ENCODE assay signal across 8 cellular contexts in genomic region chr17:4740025-4740351, GRCh38. TPM values are rescaled to one million over a fixed set of nuclear protein-coding genes. Genes with fewer than 3 reads are reported as not detected.
DNase-seq lines count a peak whose midpoint lies in the region; ATAC-seq, FAIRE-seq and TF ChIP-seq lines count a peak whose summit lies in the region.

No MANE protein-coding gene starts in this region.

- H3K9ac ChIP-seq in keratinocyte (ENCODE audit: control insufficient read depth, extremely low read depth, insufficient read depth, low read length), result peak overlapping the region; percentile 76

- H3K9me3 ChIP-seq in keratinocyte (ENCODE audit: control insufficient read depth, low read depth, low read length), result no peaks in the 10 kb centered on the region

- peak overlapping the region; percentile 27 for H2AFZ ChIP-seq in keratinocyte (ENCODE audit: control insufficient read depth, low read length)

- H3K27ac Mint-ChIP-seq in activated naive CD8-positive, alpha-beta T cell treated with anti-CD3 and anti-CD28 coated beads for 36 hours, result no peak overlapping the region
- peak overlapping the region; percentile 43 for H3K27ac Mint-ChIP-seq in stimulated activated naive B cell treated with anti-CD40 and anti-IgM and Interleukin-4, amounts not matched to agents 10 μg/mL and 1 μg/mL and 100 μg/mL, for 72 hours

- peaks cover 20% of the 10 kb centered on the region for H3K4me1 Mint-ChIP-seq in activated naive CD8-positive, alpha-beta T cell treated with anti-CD3 and anti-CD28 coated beads for 36 hours
- H3K4me1 Mint-ChIP-seq in stimulated activated naive B cell treated with anti-CD40 and anti-IgM and Interleukin-4, amounts not matched to agents 10 μg/mL and 1 μg/mL and 100 μg/mL, for 72 hours, result peaks cover 29 to 50% of the 10 kb centered on the region in 2 donors

- H3K27me3 ChIP-seq in HL-60 (ENCODE audit: insufficient read depth, poor library complexity, severe bottlenecking) (peaks cover 10% of the 10 kb centered on the region), keratinocyte (ENCODE audit: control insufficient read depth, extremely low read depth, insufficient read depth, low read length) (peaks cover 17% of the 10 kb centered on the region)

- H3K36me3 Mint-ChIP-seq in activated naive CD8-positive, alpha-beta T cell treated with anti-CD3 and anti-CD28 coated beads for 36 hours, result no peaks in the 10 kb centered on the region
- peaks cover 0 to 3% of the 10 kb centered on the region in 2 donors for H3K36me3 Mint-ChIP-seq in stimulated activated naive B cell treated with anti-CD40 and anti-IgM and Interleukin-4, amounts not matched to agents 10 μg/mL and 1 μg/mL and 100 μg/mL, for 72 hours

- peak overlapping the region; percentile 63 for H3K4me3 Mint-ChIP-seq in activated naive CD8-positive, alpha-beta T cell treated with anti-CD3 and anti-CD28 coated beads for 36 hours
- H3K4me3 Mint-ChIP-seq in stimulated activated naive B cell treated with anti-CD40 and anti-IgM and Interleukin-4, amounts not matched to agents 10 μg/mL and 1 μg/mL and 100 μg/mL, for 72 hours, result peak overlapping the region; percentile 76 to 77

- H3K4me3 ChIP-seq in HL-60 (replicated peaks; ENCODE audit: insufficient read depth, low read length) (0 out of 2 replicates have a peak overlapping the region, but pooled peaks have one; percentile 51), keratinocyte (ENCODE audit: control insufficient read depth in 2 of 3, extremely low read depth in 1 of 3, insufficient read depth in 2 of 3, low read depth in 1 of 3, low read length in 3 of 3) (peak overlapping the region; percentile 61 to 76 (median 74))

- H3K27me3 Mint-ChIP-seq in activated naive CD8-positive, alpha-beta T cell treated with anti-CD3 and anti-CD28 coated beads for 36 hours, result peaks cover 21% of the 10 kb centered on the region
- peaks cover 30 to 38% of the 10 kb centered on the region in 2 donors for H3K27me3 Mint-ChIP-seq in stimulated activated naive B cell treated with anti-CD40 and anti-IgM and Interleukin-4, amounts not matched to agents 10 μg/mL and 1 μg/mL and 100 μg/mL, for 72 hours

- H3K9me1 ChIP-seq in keratinocyte (ENCODE audit: control insufficient read depth, extremely low read depth, insufficient read depth, low read length), result peaks cover 2% of the 10 kb centered on the region

- H3K4me2 ChIP-seq in keratinocyte (ENCODE audit: control insufficient read depth, extremely low read depth, insufficient read depth, low read depth, low read length), result peak overlapping the region; percentile 96

- no peaks in the 10 kb centered on the region for H3K79me2 ChIP-seq in keratinocyte (ENCODE audit: control insufficient read depth, insufficient read depth, low read length)

- dilution Hi-C loops in keratinocyte (cut with MboI; ENCODE audit: extremely low pct_ligation_motif_present, low sequenced_read_pairs), result no loop called here

- DNase-seq in HL-60 (ENCODE audit: low read depth in 1 of 2, low spot score in 1 of 2) (no peak), keratinocyte (ENCODE audit: low read depth, low spot score) (no peak), 8988T (no peak), NCI-H1930 (lab: John Stamatoyannopoulos, UW) (no peak)
- DNase-seq in activated naive CD8-positive, alpha-beta T cell treated with anti-CD3 and anti-CD28 coated beads for 36 hours, result no peak
- no peak for DNase-seq in stimulated activated naive B cell treated with anti-CD40 and anti-IgM and Interleukin-4, amounts not matched to agents 10 μg/mL and 1 μg/mL and 100 μg/mL, for 72 hours
- DNase-seq in stimulated activated CD4-positive, alpha-beta T cell treated with anti-CD3 and anti-CD28 coated beads, Interleukin-4, amount 100 ng/mL, for 1 hour, result no peak

- H4K20me1 ChIP-seq in keratinocyte (ENCODE audit: control insufficient read depth, extremely low read depth, insufficient read depth, low read length), result no peaks in the 10 kb centered on the region

- H3K9me3 Mint-ChIP-seq in activated naive CD8-positive, alpha-beta T cell treated with anti-CD3 and anti-CD28 coated beads for 36 hours, result no peaks in the 10 kb centered on the region
- no peaks in the 10 kb centered on the region for H3K9me3 Mint-ChIP-seq in stimulated activated naive B cell treated with anti-CD40 and anti-IgM and Interleukin-4, amounts not matched to agents 10 μg/mL and 1 μg/mL and 100 μg/mL, for 72 hours

- FAIRE-seq in keratinocyte (lab: Jason Lieb, UNC), result no peak

- no peak for TF ChIP-seq CTCF in HL-60 (IDR thresholded peaks at IDR 0.05; ENCODE audit: insufficient read depth, low read length)
- TF ChIP-seq CTCF in keratinocyte (optimal IDR thresholded peaks at IDR 0.05 in 1 of 3, IDR thresholded peaks at IDR 0.05 in 1 of 3, conservative IDR thresholded peaks at IDR 0.05 in 1 of 3; ENCODE audit: extremely low read depth in 1 of 3, insufficient read depth in 2 of 3, low read length in 3 of 3), result no peak

- ATAC-seq in stimulated activated naive B cell treated with anti-CD40 and anti-IgM and Interleukin-4, amounts not matched to agents 10 μg/mL and 1 μg/mL and 100 μg/mL, for 72 hours (replicated peaks), result no peak
- ATAC-seq in GM21390 (IDR thresholded peaks at IDR 0.05; ENCODE audit: unreplicated experiment), result no peak

- peaks cover 14% of the 10 kb centered on the region for H3K4me1 ChIP-seq in keratinocyte (ENCODE audit: control insufficient read depth, extremely low read depth, insufficient read depth, low read length)

- no peaks in the 10 kb centered on the region for H3K36me3 ChIP-seq in keratinocyte (ENCODE audit: control insufficient read depth in 2 of 2, extremely low read depth in 1 of 2, insufficient read depth in 2 of 2, low read length in 2 of 2)

- H3K27ac ChIP-seq in HL-60 (replicated peaks), result no peak overlapping the region
- H3K27ac ChIP-seq in keratinocyte (ENCODE audit: control insufficient read depth, insufficient read depth, low read length), result no peak overlapping the region

RNA-seq across cellular contexts. Expression of gene CXCL16, which starts 0.3 kb away (rescaled TPM):
- 1 to 10 TPM; 2.0 to 3.3 TPM for total RNA-seq in activated naive CD8-positive, alpha-beta T cell treated with anti-CD3 and anti-CD28 coated beads for 36 hours
- polyA plus RNA-seq in keratinocyte, result 12.8 to 15.8 TPM (median 15.7 TPM) in 3 replicates
- 16.6 TPM for polyA plus RNA-seq in keratinocyte (2011; ENCODE audit: low read depth)
- 21.5 and 30.4 TPM in 2 replicates for polyA plus RNA-seq in keratinocyte (2011; cell fraction: cytosol; rRNA removed)
- 19.3 and 19.7 TPM in 2 replicates for polyA plus RNA-seq in keratinocyte (2011; cell fraction: nucleus; rRNA removed)
- polyA plus RNA-seq in keratinocyte (2012; ENCODE audit: low replicate concordance), result 15.6 and 40.3 TPM in 2 replicates
- 8.6 to 23.1 TPM (median 13.1 TPM) in 3 replicates for polyA minus RNA-seq in keratinocyte
- polyA minus RNA-seq in keratinocyte (2011; cell fraction: cytosol; rRNA and poly(A)+ RNA removed), result 19.0 TPM
- polyA minus RNA-seq in keratinocyte (2011; cell fraction: nucleus; rRNA and poly(A)+ RNA removed), result 9.4 and 9.6 TPM in 2 replicates

RNA-seq across cellular contexts. Expression of gene ZMYND15, which starts 0.4 kb away (rescaled TPM):
- total RNA-seq in activated naive CD8-positive, alpha-beta T cell treated with anti-CD3 and anti-CD28 coated beads for 36 hours, result not detected
- polyA plus RNA-seq in keratinocyte, result 0.14 to 0.31 TPM (median 0.25 TPM) in 3 replicates
- 0.52 TPM for polyA plus RNA-seq in keratinocyte (2011; ENCODE audit: low read depth)
- polyA plus RNA-seq in keratinocyte (2011; cell fraction: cytosol; rRNA removed), result 0.19 and 0.21 TPM in 2 replicates
- polyA plus RNA-seq in keratinocyte (2011; cell fraction: nucleus; rRNA removed), result 1.7 and 1.9 TPM in 2 replicates
- polyA plus RNA-seq in keratinocyte (2012; ENCODE audit: low replicate concordance), result 0.18 and 1.4 TPM in 2 replicates
- 0.10 to 0.30 TPM in 2 of 3 replicates, not detected in the other for polyA minus RNA-seq in keratinocyte
- not detected for polyA minus RNA-seq in keratinocyte (2011; cell fraction: cytosol; rRNA and poly(A)+ RNA removed)
- 0.23 and 0.32 TPM in 2 replicates for polyA minus RNA-seq in keratinocyte (2011; cell fraction: nucleus; rRNA and poly(A)+ RNA removed)

RNA-seq across cellular contexts. Expression of gene MED11, which starts 8.8 kb away (rescaled TPM):
- 10 to 100 TPM; 18.3 to 21.0 TPM for total RNA-seq in activated naive CD8-positive, alpha-beta T cell treated with anti-CD3 and anti-CD28 coated beads for 36 hours
- polyA plus RNA-seq in keratinocyte, result 36.9 to 41.5 TPM (median 39.6 TPM) in 3 replicates
- 15.2 TPM for polyA plus RNA-seq in keratinocyte (2011; ENCODE audit: low read depth)
- 28.9 and 37.2 TPM in 2 replicates for polyA plus RNA-seq in keratinocyte (2011; cell fraction: cytosol; rRNA removed)
- polyA plus RNA-seq in keratinocyte (2011; cell fraction: nucleus; rRNA removed), result 23.9 and 24.4 TPM in 2 replicates
- polyA plus RNA-seq in keratinocyte (2012; ENCODE audit: low replicate concordance), result 15.7 and 31.9 TPM in 2 replicates
- 13.9 to 30.5 TPM (median 29.3 TPM) in 3 replicates for polyA minus RNA-seq in keratinocyte
- polyA minus RNA-seq in keratinocyte (2011; cell fraction: cytosol; rRNA and poly(A)+ RNA removed), result 11.5 TPM
- polyA minus RNA-seq in keratinocyte (2011; cell fraction: nucleus; rRNA and poly(A)+ RNA removed), result 5.2 and 6.4 TPM in 2 replicates

RNA-seq across cellular contexts. Expression of gene ARRB2, which starts 29.6 kb away (rescaled TPM):
- 100 to 1,000 TPM; 161 to 170 TPM for total RNA-seq in activated naive CD8-positive, alpha-beta T cell treated with anti-CD3 and anti-CD28 coated beads for 36 hours
- polyA plus RNA-seq in keratinocyte, result 7.5 to 12.8 TPM (median 11.5 TPM) in 3 replicates
- 4.0 TPM for polyA plus RNA-seq in keratinocyte (2011; ENCODE audit: low read depth)
- 6.7 and 9.1 TPM in 2 replicates for polyA plus RNA-seq in keratinocyte (2011; cell fraction: cytosol; rRNA removed)
- 5.7 and 7.8 TPM in 2 replicates for polyA plus RNA-seq in keratinocyte (2011; cell fraction: nucleus; rRNA removed)
- polyA plus RNA-seq in keratinocyte (2012; ENCODE audit: low replicate concordance), result 11.0 and 17.2 TPM in 2 replicates
- 5.7 to 18.7 TPM (median 8.0 TPM) in 3 replicates for polyA minus RNA-seq in keratinocyte
- polyA minus RNA-seq in keratinocyte (2011; cell fraction: cytosol; rRNA and poly(A)+ RNA removed), result 5.9 TPM
- polyA minus RNA-seq in keratinocyte (2011; cell fraction: nucleus; rRNA and poly(A)+ RNA removed), result 2.0 and 2.2 TPM in 2 replicates

RNA-seq across cellular contexts. Expression of gene TM4SF5, which starts 31.7 kb away (rescaled TPM):
- total RNA-seq in activated naive CD8-positive, alpha-beta T cell treated with anti-CD3 and anti-CD28 coated beads for 36 hours, result not detected
- polyA plus RNA-seq in keratinocyte, result not detected in 3 replicates
- not detected for polyA plus RNA-seq in keratinocyte (2011; ENCODE audit: low read depth)
- not detected in 2 replicates for polyA plus RNA-seq in keratinocyte (2011; cell fraction: cytosol; rRNA removed)
- polyA plus RNA-seq in keratinocyte (2011; cell fraction: nucleus; rRNA removed), result not detected in 2 replicates
- not detected in 2 replicates for polyA plus RNA-seq in keratinocyte (2012; ENCODE audit: low replicate concordance)
- not detected in 3 replicates for polyA minus RNA-seq in keratinocyte
- not detected for polyA minus RNA-seq in keratinocyte (2011; cell fraction: cytosol; rRNA and poly(A)+ RNA removed)
- polyA minus RNA-seq in keratinocyte (2011; cell fraction: nucleus; rRNA and poly(A)+ RNA removed), result not detected in 2 replicates
